ENCODE assay signal across 18 cellular contexts in the genomic region with DNA sequence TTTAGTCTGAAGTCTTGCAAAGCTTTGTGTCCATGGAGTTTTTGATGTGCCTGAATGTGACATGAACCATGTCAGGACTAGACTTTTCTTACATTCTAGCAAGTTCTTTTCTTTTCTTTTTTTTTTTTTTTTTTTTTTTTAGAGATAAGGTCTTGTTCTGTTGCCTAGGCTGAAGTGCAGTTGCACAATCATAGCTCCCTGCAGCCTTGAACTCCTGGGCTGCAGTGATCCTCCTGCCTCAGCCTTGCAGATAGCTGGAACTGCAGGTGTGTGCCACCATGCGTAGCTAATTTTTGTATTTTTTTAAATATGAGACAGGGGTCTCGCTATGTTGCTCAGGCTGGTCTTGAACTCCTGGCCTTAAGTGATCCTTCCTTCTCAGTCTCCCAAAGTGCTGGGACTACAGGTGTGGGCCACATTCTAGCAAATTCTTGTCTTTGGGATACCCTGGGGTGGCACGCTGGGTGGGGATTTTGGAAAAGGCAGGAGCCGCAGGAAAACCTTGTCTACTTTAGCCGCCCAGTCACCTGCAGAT.
DNase-seq lines count a peak whose midpoint lies in the region; TF ChIP-seq lines count a peak whose summit lies in the region.
"Had no signal": no experiment of that assay in that cellular context is flagged by ENCODE, and none has a peak within 500 bp of the region (broad histone marks: within the 10 kb centered on the region; RNA-seq: fewer than 3 reads in every experiment).

No MANE protein-coding gene starts in this region.

- H3K9me3 ChIP-seq in BLaER1 (no peaks in the 10 kb centered on the region), DOHH2 (ENCODE audit: control insufficient read depth, insufficient read depth, low read length) (no peaks in the 10 kb centered on the region), muscle layer of colon (ENCODE audit: low read length) (no peaks in the 10 kb centered on the region)
- H3K9me3 ChIP-seq: MG63, SJSA1, spleen, tibial nerve had no signal

- H4K20me1 ChIP-seq in BLaER1, result no peaks in the 10 kb centered on the region
- H4K20me1 ChIP-seq in DOHH2 (ENCODE audit: control insufficient read depth, insufficient read depth, low read depth, low read length), result no peaks in the 10 kb centered on the region

- no peaks in the 10 kb centered on the region for H3K79me2 ChIP-seq in DOHH2 (ENCODE audit: control insufficient read depth, low read length)
- H3K79me2 ChIP-seq: parathyroid adenoma had no signal

- H3K4me1 ChIP-seq in BLaER1 (peaks cover 43% of the 10 kb centered on the region), DOHH2 (ENCODE audit: control insufficient read depth, low read length) (peaks cover 34% of the 10 kb centered on the region), muscle layer of colon (ENCODE audit: insufficient read depth, low read length) (peaks cover 79% of the 10 kb centered on the region)

- H3K27me3 ChIP-seq in BLaER1 (no peaks in the 10 kb centered on the region), DOHH2 (ENCODE audit: control insufficient read depth, low read length) (no peaks in the 10 kb centered on the region), muscle layer of colon (ENCODE audit: control insufficient read depth in 1 of 2, insufficient read depth in 2 of 2, low read length in 2 of 2) (no peaks in the 10 kb centered on the region)
- H3K27me3 ChIP-seq: MG63, SJSA1, spleen, tibial nerve had no signal

- H3K4me3 ChIP-seq in BLaER1 (no peak overlapping the region), DOHH2 (ENCODE audit: low read length) (no peak overlapping the region), muscle layer of colon (ENCODE audit: low read depth in 1 of 2, low read length in 2 of 2) (no peak overlapping the region)
- H3K4me3 ChIP-seq: GM12878, MG63, SJSA1, spleen, tibial nerve had no signal

- H3K4me2 ChIP-seq in BLaER1, result peak overlapping the region; percentile 44
- H3K4me2 ChIP-seq in DOHH2 (ENCODE audit: low read length), result peak overlapping the region; percentile 24

- H3F3A ChIP-seq in DOHH2 (ENCODE audit: control insufficient read depth, insufficient read depth), result no peaks in the 10 kb centered on the region

- H3K9me2 ChIP-seq in DOHH2 (replicated peaks; ENCODE audit: control insufficient read depth, low read length), result no peaks in the 10 kb centered on the region

- DNase-seq in amniotic epithelial cell (ENCODE audit: low read depth), result peak; percentile 36
- no peak for DNase-seq in NCI-H1105 treated with DMSO at 0.1 percent for 48 hours (lab: John Stamatoyannopoulos, UW)
- DNase-seq in epidermal melanocyte (ENCODE audit: insufficient read length, low spot score), result no peak
- no peak for DNase-seq in caudate nucleus (lab: John Stamatoyannopoulos, UW)
- DNase-seq in dedifferentiated amniotic fluid mesenchymal stem cell (ENCODE audit: extremely low spot score), result no peak
- DNase-seq: activated CD4-positive, CD25-positive, alpha-beta regulatory T cell treated with anti-CD3 and anti-CD28 coated beads, Interleukin-2, amount 50 U/mL, for 72 hours; cerebellar nuclear complex; left colon; NCI-H2029 treated with DMSO at 0.1 percent for 48 hours; spleen had no signal

- no peak overlapping the region for H3K27ac ChIP-seq in BLaER1
- no peak overlapping the region for H3K27ac ChIP-seq in DOHH2 (ENCODE audit: low read depth, low read length)
- H3K27ac ChIP-seq in muscle layer of colon (ENCODE audit: low read depth, low read length), result peak overlapping the region; percentile 78
- H3K27ac ChIP-seq in caudate nucleus (ENCODE audit: low read depth, low read length), result no peak overlapping the region
- H3K27ac ChIP-seq: parathyroid adenoma, SJSA1, tibial nerve had no signal

- no peak for TF ChIP-seq CTCF in DOHH2 (IDR thresholded peaks at IDR 0.05; ENCODE audit: low read depth, low read length, poor library complexity, severe bottlenecking)

- H3K36me3 ChIP-seq in BLaER1 (peaks cover 15% of the 10 kb centered on the region; the same call in 1 of the 2 replicates), DOHH2 (ENCODE audit: control insufficient read depth, low read length) (no peaks in the 10 kb centered on the region), muscle layer of colon (ENCODE audit: insufficient read depth, low read length) (peaks cover 71% of the 10 kb centered on the region)
- H3K36me3 ChIP-seq: MG63 had no signal

- H3K9ac ChIP-seq in BLaER1, result no peak overlapping the region
- H3K9ac ChIP-seq in muscle layer of colon (ENCODE audit: low read length), result no peak overlapping the region
- H3K9ac ChIP-seq: parathyroid adenoma had no signal
